2 cellular contexts compared by ENCODE assay signal in the genomic region with DNA sequence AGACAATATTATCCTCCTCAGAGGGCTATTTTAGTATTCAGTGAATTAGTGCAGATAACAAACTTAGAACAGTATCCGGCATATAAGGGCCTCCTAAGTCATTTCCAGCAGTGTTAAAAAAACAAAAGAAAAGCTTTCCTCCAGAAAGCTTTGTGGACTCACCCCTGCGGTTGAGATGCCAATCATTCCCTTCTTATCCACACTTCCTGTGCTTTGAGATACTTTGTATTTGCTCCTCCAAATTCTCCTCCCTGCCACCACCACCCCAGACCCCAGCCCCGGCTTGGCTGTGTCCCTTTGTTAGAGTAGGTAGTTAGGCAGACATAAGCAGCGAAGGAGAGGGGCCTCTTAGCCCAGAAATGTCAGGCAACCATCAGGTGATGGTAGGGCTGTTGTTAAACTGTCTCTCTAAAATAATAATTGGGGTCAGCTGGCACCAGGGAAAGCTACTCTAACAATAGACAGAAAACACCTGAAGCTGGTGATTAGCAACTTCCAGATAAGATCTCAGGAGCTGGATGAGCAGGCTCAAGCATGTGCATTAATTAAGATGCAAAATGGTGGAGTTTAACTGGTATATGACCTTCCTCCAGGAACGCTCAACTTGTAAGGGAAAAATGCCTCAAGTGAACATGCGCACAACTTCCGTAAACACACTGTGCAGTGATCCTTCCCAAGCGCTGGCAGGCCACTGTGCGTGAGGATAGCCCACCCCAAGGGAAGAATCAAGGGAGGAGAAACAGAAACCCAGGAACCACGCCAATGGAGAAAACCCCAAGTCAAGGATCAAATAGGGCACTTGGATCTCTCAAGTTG.
TF ChIP-seq lines count a peak whose summit lies in the region.

No MANE protein-coding gene starts in this region.

TF ChIP-seq in SK-N-SH, 30 proteins besides CTCF, POLR2A, EP300 and RAD21 (continued from another document):
- TF ChIP-seq YY1 (IDR thresholded peaks at IDR 0.05; ENCODE audit: low read depth): no peak
- TF ChIP-seq FOSL2 (IDR thresholded peaks at IDR 0.05; ENCODE audit: borderline replicate concordance, low read depth): no peak

TF ChIP-seq in SK-N-SH treated with all-trans-retinoic acid at 6 μM for 48 hours, 23 proteins besides CTCF, POLR2A, EP300 and RAD21 (continued from another document):
- TF ChIP-seq, protein P1, sequence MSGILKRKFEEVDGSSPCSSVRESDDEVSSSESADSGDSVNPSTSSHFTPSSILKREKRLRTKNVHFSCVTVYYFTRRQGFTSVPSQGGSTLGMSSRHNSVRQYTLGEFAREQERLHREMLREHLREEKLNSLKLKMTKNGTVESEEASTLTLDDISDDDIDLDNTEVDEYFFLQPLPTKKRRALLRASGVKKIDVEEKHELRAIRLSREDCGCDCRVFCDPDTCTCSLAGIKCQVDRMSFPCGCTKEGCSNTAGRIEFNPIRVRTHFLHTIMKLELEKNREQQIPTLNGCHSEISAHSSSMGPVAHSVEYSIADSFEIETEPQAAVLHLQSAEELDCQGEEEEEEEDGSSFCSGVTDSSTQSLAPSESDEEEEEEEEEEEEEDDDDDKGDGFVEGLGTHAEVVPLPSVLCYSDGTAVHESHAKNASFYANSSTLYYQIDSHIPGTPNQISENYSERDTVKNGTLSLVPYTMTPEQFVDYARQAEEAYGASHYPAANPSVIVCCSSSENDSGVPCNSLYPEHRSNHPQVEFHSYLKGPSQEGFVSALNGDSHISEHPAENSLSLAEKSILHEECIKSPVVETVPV (CRISPR knock-in tag; IDR thresholded peaks at IDR 0.05): no peak
- TF ChIP-seq ZFP3 (CRISPR knock-in tag; IDR thresholded peaks at IDR 0.05): no peak
- no peak for TF ChIP-seq SNAI2 (CRISPR knock-in tag; IDR thresholded peaks at IDR 0.05)
- no peak for TF ChIP-seq ESRRG (CRISPR knock-in tag; IDR thresholded peaks at IDR 0.05)
- TF ChIP-seq, protein P2, sequence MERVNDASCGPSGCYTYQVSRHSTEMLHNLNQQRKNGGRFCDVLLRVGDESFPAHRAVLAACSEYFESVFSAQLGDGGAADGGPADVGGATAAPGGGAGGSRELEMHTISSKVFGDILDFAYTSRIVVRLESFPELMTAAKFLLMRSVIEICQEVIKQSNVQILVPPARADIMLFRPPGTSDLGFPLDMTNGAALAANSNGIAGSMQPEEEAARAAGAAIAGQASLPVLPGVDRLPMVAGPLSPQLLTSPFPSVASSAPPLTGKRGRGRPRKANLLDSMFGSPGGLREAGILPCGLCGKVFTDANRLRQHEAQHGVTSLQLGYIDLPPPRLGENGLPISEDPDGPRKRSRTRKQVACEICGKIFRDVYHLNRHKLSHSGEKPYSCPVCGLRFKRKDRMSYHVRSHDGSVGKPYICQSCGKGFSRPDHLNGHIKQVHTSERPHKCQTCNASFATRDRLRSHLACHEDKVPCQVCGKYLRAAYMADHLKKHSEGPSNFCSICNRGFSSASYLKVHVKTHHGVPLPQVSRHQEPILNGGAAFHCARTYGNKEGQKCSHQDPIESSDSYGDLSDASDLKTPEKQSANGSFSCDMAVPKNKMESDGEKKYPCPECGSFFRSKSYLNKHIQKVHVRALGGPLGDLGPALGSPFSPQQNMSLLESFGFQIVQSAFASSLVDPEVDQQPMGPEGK (CRISPR knock-in tag; IDR thresholded peaks at IDR 0.05; ENCODE audit: borderline replicate concordance): no peak
- TF ChIP-seq PPARA (CRISPR knock-in tag; IDR thresholded peaks at IDR 0.05; ENCODE audit: borderline replicate concordance): no peak
- TF ChIP-seq, protein P3, sequence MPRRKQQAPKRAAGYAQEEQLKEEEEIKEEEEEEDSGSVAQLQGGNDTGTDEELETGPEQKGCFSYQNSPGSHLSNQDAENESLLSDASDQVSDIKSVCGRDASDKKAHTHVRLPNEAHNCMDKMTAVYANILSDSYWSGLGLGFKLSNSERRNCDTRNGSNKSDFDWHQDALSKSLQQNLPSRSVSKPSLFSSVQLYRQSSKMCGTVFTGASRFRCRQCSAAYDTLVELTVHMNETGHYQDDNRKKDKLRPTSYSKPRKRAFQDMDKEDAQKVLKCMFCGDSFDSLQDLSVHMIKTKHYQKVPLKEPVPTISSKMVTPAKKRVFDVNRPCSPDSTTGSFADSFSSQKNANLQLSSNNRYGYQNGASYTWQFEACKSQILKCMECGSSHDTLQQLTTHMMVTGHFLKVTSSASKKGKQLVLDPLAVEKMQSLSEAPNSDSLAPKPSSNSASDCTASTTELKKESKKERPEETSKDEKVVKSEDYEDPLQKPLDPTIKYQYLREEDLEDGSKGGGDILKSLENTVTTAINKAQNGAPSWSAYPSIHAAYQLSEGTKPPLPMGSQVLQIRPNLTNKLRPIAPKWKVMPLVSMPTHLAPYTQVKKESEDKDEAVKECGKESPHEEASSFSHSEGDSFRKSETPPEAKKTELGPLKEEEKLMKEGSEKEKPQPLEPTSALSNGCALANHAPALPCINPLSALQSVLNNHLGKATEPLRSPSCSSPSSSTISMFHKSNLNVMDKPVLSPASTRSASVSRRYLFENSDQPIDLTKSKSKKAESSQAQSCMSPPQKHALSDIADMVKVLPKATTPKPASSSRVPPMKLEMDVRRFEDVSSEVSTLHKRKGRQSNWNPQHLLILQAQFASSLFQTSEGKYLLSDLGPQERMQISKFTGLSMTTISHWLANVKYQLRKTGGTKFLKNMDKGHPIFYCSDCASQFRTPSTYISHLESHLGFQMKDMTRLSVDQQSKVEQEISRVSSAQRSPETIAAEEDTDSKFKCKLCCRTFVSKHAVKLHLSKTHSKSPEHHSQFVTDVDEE (CRISPR knock-in tag; IDR thresholded peaks at IDR 0.05): no peak
- no peak for TF ChIP-seq ZNF565 (CRISPR knock-in tag; conservative IDR thresholded peaks at IDR 0.05; ENCODE audit: low read depth)
- no peak for TF ChIP-seq TOX (CRISPR knock-in tag; IDR thresholded peaks at IDR 0.05; ENCODE audit: borderline replicate concordance)
- TF ChIP-seq RARB (CRISPR knock-in tag; IDR thresholded peaks at IDR 0.05): no peak
- TF ChIP-seq, protein P4, sequence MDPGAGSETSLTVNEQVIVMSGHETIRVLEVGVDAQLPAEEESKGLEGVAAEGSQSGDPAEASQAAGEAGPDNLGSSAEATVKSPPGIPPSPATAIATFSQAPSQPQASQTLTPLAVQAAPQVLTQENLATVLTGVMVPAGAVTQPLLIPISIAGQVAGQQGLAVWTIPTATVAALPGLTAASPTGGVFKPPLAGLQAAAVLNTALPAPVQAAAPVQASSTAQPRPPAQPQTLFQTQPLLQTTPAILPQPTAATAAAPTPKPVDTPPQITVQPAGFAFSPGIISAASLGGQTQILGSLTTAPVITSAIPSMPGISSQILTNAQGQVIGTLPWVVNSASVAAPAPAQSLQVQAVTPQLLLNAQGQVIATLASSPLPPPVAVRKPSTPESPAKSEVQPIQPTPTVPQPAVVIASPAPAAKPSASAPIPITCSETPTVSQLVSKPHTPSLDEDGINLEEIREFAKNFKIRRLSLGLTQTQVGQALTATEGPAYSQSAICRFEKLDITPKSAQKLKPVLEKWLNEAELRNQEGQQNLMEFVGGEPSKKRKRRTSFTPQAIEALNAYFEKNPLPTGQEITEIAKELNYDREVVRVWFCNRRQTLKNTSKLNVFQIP (CRISPR knock-in tag; IDR thresholded peaks at IDR 0.05; ENCODE audit: borderline replicate concordance, low read depth): no peak
- TF ChIP-seq, protein P5, sequence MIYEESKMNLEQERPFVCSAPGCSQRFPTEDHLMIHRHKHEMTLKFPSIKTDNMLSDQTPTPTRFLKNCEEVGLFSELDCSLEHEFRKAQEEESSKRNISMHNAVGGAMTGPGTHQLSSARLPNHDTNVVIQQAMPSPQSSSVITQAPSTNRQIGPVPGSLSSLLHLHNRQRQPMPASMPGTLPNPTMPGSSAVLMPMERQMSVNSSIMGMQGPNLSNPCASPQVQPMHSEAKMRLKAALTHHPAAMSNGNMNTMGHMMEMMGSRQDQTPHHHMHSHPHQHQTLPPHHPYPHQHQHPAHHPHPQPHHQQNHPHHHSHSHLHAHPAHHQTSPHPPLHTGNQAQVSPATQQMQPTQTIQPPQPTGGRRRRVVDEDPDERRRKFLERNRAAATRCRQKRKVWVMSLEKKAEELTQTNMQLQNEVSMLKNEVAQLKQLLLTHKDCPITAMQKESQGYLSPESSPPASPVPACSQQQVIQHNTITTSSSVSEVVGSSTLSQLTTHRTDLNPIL (CRISPR knock-in tag; IDR thresholded peaks at IDR 0.05; ENCODE audit: low read depth): no peak
